In genomic region chr10:11482306-11482705, GRCh38 we compare ENCODE assay signal across 24 cellular contexts.
"Had no signal": no experiment of that assay in that cellular context is flagged by ENCODE, and none has a peak within 500 bp of the region (broad histone marks: within the 10 kb centered on the region; RNA-seq: fewer than 3 reads in every experiment).

No MANE protein-coding gene starts in this region.

- H3K4me3 Mint-ChIP-seq: activated CD4-positive, alpha-beta memory T cell treated with anti-CD3 and anti-CD28 coated beads for 36 hours; activated naive CD8-positive, alpha-beta T cell treated with anti-CD3 and anti-CD28 coated beads for 36 hours; nephron; stimulated activated memory B cell treated with anti-CD40 and anti-IgM and Interleukin-4, amounts not matched to agents 10 μg/mL and 1 μg/mL and 100 μg/mL, for 72 hours had no signal

- H3K27me3 Mint-ChIP-seq: activated CD4-positive, alpha-beta memory T cell treated with anti-CD3 and anti-CD28 coated beads for 36 hours; activated naive CD8-positive, alpha-beta T cell treated with anti-CD3 and anti-CD28 coated beads for 36 hours; stimulated activated memory B cell treated with anti-CD40 and anti-IgM and Interleukin-4, amounts not matched to agents 10 μg/mL and 1 μg/mL and 100 μg/mL, for 72 hours had no signal

- H3K9me3 ChIP-seq: esophagus muscularis mucosa, gastroesophageal sphincter, heart left ventricle, right lobe of liver, stomach, suprapubic skin, tibial nerve had no signal

- H3K4me1 ChIP-seq: esophagus muscularis mucosa, gastroesophageal sphincter, right lobe of liver, stomach, suprapubic skin, tibial nerve had no signal

- H3K4me3 ChIP-seq: esophagus muscularis mucosa, gastroesophageal sphincter, heart left ventricle, right lobe of liver, skin epidermis, stomach, suprapubic skin, tibial nerve had no signal

- H3K27ac ChIP-seq: esophagus muscularis mucosa, gastroesophageal sphincter, right lobe of liver, skin epidermis, stomach, suprapubic skin had no signal

- H3K27me3 ChIP-seq: esophagus muscularis mucosa, gastroesophageal sphincter, heart left ventricle, right lobe of liver, stomach, suprapubic skin, tibial nerve had no signal

- H3K9me3 Mint-ChIP-seq: activated CD4-positive, alpha-beta memory T cell treated with anti-CD3 and anti-CD28 coated beads for 36 hours; nephron; stimulated activated memory B cell treated with anti-CD40 and anti-IgM and Interleukin-4, amounts not matched to agents 10 μg/mL and 1 μg/mL and 100 μg/mL, for 72 hours had no signal

- DNase-seq: activated CD4-positive, alpha-beta memory T cell treated with anti-CD3 and anti-CD28 coated beads for 36 hours; activated CD4-positive, alpha-beta T cell treated with anti-CD3 and anti-CD28 coated beads for 4 hours; activated CD4-positive, CD25-positive, alpha-beta regulatory T cell; activated naive CD4-positive, alpha-beta T cell treated with Interleukin-2 at 50 U/mL for 16 hours; activated naive CD8-positive, alpha-beta T cell treated with anti-CD3 and anti-CD28 coated beads for 36 hours; activated T-cell treated with anti-CD3 and anti-CD28 coated beads, Interleukin-2, amount 50 U/mL, for 48 hours; central memory CD4-positive, alpha-beta T cell; dermis blood vessel endothelial cell; effector CD8-positive, alpha-beta T cell; heart left ventricle; islet precursor cell; left cardiac atrium; nucleus accumbens; right lobe of liver; stimulated activated CD4-positive, alpha-beta T cell treated with anti-CD3 and anti-CD28 coated beads, Interleukin-2, amount 100 ng/mL, for 24 hours; stomach; T-helper 9 cell had no signal

- ATAC-seq: gastroesophageal sphincter; heart left ventricle; left cardiac atrium; right lobe of liver; stimulated activated memory B cell treated with anti-CD40 and anti-IgM and Interleukin-4, amounts not matched to agents 10 μg/mL and 1 μg/mL and 100 μg/mL, for 72 hours had no signal

- H3K27ac Mint-ChIP-seq: activated CD4-positive, alpha-beta memory T cell treated with anti-CD3 and anti-CD28 coated beads for 36 hours; activated naive CD8-positive, alpha-beta T cell treated with anti-CD3 and anti-CD28 coated beads for 36 hours; nephron had no signal
